26 cellular contexts compared by ENCODE assay signal in the genomic region with DNA sequence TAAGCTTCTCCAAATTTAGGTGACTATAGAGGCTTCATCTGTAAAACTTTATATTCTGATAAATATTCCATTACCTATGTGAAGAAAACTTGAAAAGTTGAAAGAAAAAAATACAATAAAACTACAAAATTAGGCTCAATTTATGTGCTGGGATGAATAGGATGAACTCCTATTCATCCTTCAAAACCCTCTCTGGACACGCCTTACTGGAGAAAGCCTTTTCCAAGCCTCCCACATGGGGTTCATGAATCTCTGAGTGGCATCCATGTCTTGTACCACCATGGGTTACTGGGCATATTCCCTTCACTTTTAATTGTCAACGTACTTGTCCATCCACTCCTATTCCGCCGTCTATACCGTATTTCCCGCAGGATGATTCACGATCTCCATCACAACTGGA. TPM values are rescaled to one million over a fixed set of nuclear protein-coding genes. Genes with fewer than 3 reads are reported as not detected.
"Had no signal": no experiment of that assay in that cellular context is flagged by ENCODE, and none has a peak within 500 bp of the region (broad histone marks: within the 10 kb centered on the region; RNA-seq: fewer than 3 reads in every experiment).

No MANE protein-coding gene starts in this region.

- H3K4me1 Mint-ChIP-seq: IgD-negative memory B cell had no signal

- DNase-seq: Kasumi-1, MV-4-11, NCI-H1048, NCI-H1105, NCI-H1417 treated with DMSO at 0.1 percent for 48 hours, NCI-H146, NCI-H187, NCI-H2029, NCI-H2081 treated with DMSO at 0.1 percent for 48 hours, NCI-H2171, NCI-H226, NCI-H446, NCI-H510A, NCI-H524 treated with DMSO at 0.1 percent for 48 hours, NCI-H69, NCI-H774, Right ventricle myocardium superior, RPMI8226, SIG-M5 had no signal

- H3K9ac ChIP-seq: KMS-11 had no signal

- H3K9me3 ChIP-seq: SJSA1 had no signal

- H3K27me3 ChIP-seq: SJSA1 had no signal

- H3K27ac Mint-ChIP-seq: IgD-negative memory B cell had no signal

- H3K27ac ChIP-seq: KMS-11, SJSA1, SK-N-MC had no signal

- H3K4me2 ChIP-seq: KMS-11 had no signal

- H3K36me3 ChIP-seq: SJSA1 had no signal

- ATAC-seq: HepG2, K562 had no signal

- H3K4me3 ChIP-seq: K562, SJSA1, SK-N-MC had no signal

- H3K4me3 Mint-ChIP-seq: IgD-negative memory B cell had no signal

RNA-seq across cellular contexts. Expression of a gene that starts 55.7 kb away (rescaled TPM):
- total RNA-seq: HepG2, HT-29 had no signal
- polyA plus RNA-seq: IgD-negative memory B cell had no signal
